8 cellular contexts compared by ENCODE assay signal in genomic region chr7:113086928-113087277, GRCh38. TPM values are rescaled to one million over a fixed set of nuclear protein-coding genes. Genes with fewer than 3 reads are reported as not detected.
DNase-seq lines count a peak whose midpoint lies in the region; ATAC-seq and TF ChIP-seq lines count a peak whose summit lies in the region.

No MANE protein-coding gene starts in this region.

- H2BK5ac ChIP-seq in mesendoderm (ENCODE audit: low read length), result no peak overlapping the region

- no peak overlapping the region for H2BK15ac ChIP-seq in mesendoderm (replicated peaks; ENCODE audit: low read depth)

- H3K4me3 Mint-ChIP-seq in activated naive CD4-positive, alpha-beta T cell treated with anti-CD3 and anti-CD28 coated beads for 36 hours, result peak overlapping the region; percentile 58
- H3K4me3 Mint-ChIP-seq in stimulated activated effector memory CD8-positive, alpha-beta T cell treated with anti-CD3 and anti-CD28 coated beads, Interleukin-12 subunit alpha, Interleukin-12 subunit beta, amount 100 ng/mL, for 72 hours, result no peak overlapping the region

- no peak for TF ChIP-seq EP300 in transverse colon (IDR thresholded peaks at IDR 0.05; ENCODE audit: low read depth)

- H3K4me1 Mint-ChIP-seq in activated naive CD4-positive, alpha-beta T cell treated with anti-CD3 and anti-CD28 coated beads for 36 hours (ENCODE audit: low read depth), result peaks cover 7% of the 10 kb centered on the region
- H3K4me1 Mint-ChIP-seq in stimulated activated effector memory CD8-positive, alpha-beta T cell treated with anti-CD3 and anti-CD28 coated beads, Interleukin-12 subunit alpha, Interleukin-12 subunit beta, amount 100 ng/mL, for 72 hours, result no peaks in the 10 kb centered on the region

- CTCF ChIA-PET in activated naive CD4-positive, alpha-beta T cell treated with anti-CD3 and anti-CD28 coated beads for 36 hours (lab: Charles Lee), result interaction anchor here (0.8 kb wide), 1 partner anchor 33 kb away, joined by 3 read pairs; no protein-coding TSS in a partner anchor

- no peak overlapping the region for H2BK120ac ChIP-seq in mesendoderm (ENCODE audit: low read depth, low read length)

- no peaks in the 10 kb centered on the region for H3K9me3 ChIP-seq in transverse colon

- peak overlapping the region; percentile 3 for H3K9ac ChIP-seq in mesendoderm (ENCODE audit: low read length)

- H4K5ac ChIP-seq in mesendoderm (ENCODE audit: low read length), result no peak overlapping the region

- no peak overlapping the region for H3K4me2 ChIP-seq in mesendoderm (ENCODE audit: low read length)

- TF ChIP-seq CTCF in cardiac fibroblast (IDR thresholded peaks at IDR 0.05; ENCODE audit: low read depth, low read length), result no peak
- no peak for TF ChIP-seq CTCF in transverse colon (IDR thresholded peaks at IDR 0.05)

- no peak overlapping the region for H2AK5ac ChIP-seq in mesendoderm (ENCODE audit: low read length)

- H3K23ac ChIP-seq in mesendoderm (ENCODE audit: low read length), result no peak overlapping the region

- TF ChIP-seq POLR2A in transverse colon (IDR thresholded peaks at IDR 0.05), result no peak

- no peak for ATAC-seq in stimulated activated effector memory CD8-positive, alpha-beta T cell treated with anti-CD3 and anti-CD28 coated beads, Interleukin-12 subunit alpha, Interleukin-12 subunit beta, amount 100 ng/mL, for 72 hours

- no peaks in the 10 kb centered on the region for H3K79me2 ChIP-seq in mesendoderm (ENCODE audit: control insufficient read depth, insufficient read depth, low read length)

- H3K36me3 ChIP-seq in mesendoderm (ENCODE audit: control insufficient read depth, insufficient read depth, low read length), result no peaks in the 10 kb centered on the region
- no peaks in the 10 kb centered on the region for H3K36me3 ChIP-seq in transverse colon

- peaks cover 49% of the 10 kb centered on the region for H3K27me3 Mint-ChIP-seq in activated naive CD4-positive, alpha-beta T cell treated with anti-CD3 and anti-CD28 coated beads for 36 hours (ENCODE audit: low read depth)

- H4K8ac ChIP-seq in mesendoderm (ENCODE audit: low read depth, low read length), result no peak overlapping the region

- peak overlapping the region; percentile 42 to 55 for H3K4me3 ChIP-seq in cardiac fibroblast (replicated peaks in 1 of 2; ENCODE audit: low read depth in 2 of 2, low read length in 2 of 2)
- H3K4me3 ChIP-seq in mesendoderm (ENCODE audit: low read length), result no peak overlapping the region
- H3K4me3 ChIP-seq in transverse colon, result peak overlapping the region in 2 of 4 donors; percentile 14 to 48

- DNase-seq in activated naive CD4-positive, alpha-beta T cell treated with anti-CD3 and anti-CD28 coated beads for 36 hours, result no peak
- no peak for DNase-seq in activated naive CD4-positive, alpha-beta T cell treated with Interleukin-2 at 50 U/mL for 16 hours
- DNase-seq in cardiac fibroblast (ENCODE audit: low read depth in 2 of 2) (no peak), mesendoderm (no peak), transverse colon (no peak), retina (no peak), islet precursor cell (no peak)
- no peak for DNase-seq in stimulated activated effector memory CD8-positive, alpha-beta T cell treated with anti-CD3 and anti-CD28 coated beads, Interleukin-12 subunit alpha, Interleukin-12 subunit beta, amount 100 ng/mL, for 72 hours (ENCODE audit: low spot score in 2 of 2)

- H3K27ac Mint-ChIP-seq in activated naive CD4-positive, alpha-beta T cell treated with anti-CD3 and anti-CD28 coated beads for 36 hours, result no peak overlapping the region
- no peak overlapping the region for H3K27ac Mint-ChIP-seq in stimulated activated effector memory CD8-positive, alpha-beta T cell treated with anti-CD3 and anti-CD28 coated beads, Interleukin-12 subunit alpha, Interleukin-12 subunit beta, amount 100 ng/mL, for 72 hours

- H3K79me1 ChIP-seq in mesendoderm (ENCODE audit: low read length), result no peaks in the 10 kb centered on the region

- no peaks in the 10 kb centered on the region for H3K9me3 Mint-ChIP-seq in activated naive CD4-positive, alpha-beta T cell treated with anti-CD3 and anti-CD28 coated beads for 36 hours
- no peaks in the 10 kb centered on the region for H3K9me3 Mint-ChIP-seq in stimulated activated effector memory CD8-positive, alpha-beta T cell treated with anti-CD3 and anti-CD28 coated beads, Interleukin-12 subunit alpha, Interleukin-12 subunit beta, amount 100 ng/mL, for 72 hours

- H3K27ac ChIP-seq in mesendoderm (ENCODE audit: low read depth, low read length) (no peak overlapping the region), transverse colon (peak overlapping the region in 3 of 4 donors; percentile 9 to 32 (median 25))

- H3K56ac ChIP-seq in mesendoderm (ENCODE audit: low read length), result no peak overlapping the region

- H3K18ac ChIP-seq in mesendoderm (ENCODE audit: low read length), result peak overlapping the region; percentile 85

- no peak overlapping the region for H3K4ac ChIP-seq in mesendoderm (ENCODE audit: low read depth, low read length)

- H3K4me1 ChIP-seq in mesendoderm (ENCODE audit: control insufficient read depth, low read depth, low read length) (peaks cover 2% of the 10 kb centered on the region), transverse colon (peaks cover 0 to 4% (median 0%) of the 10 kb centered on the region in 4 donors)

- H3K36me3 Mint-ChIP-seq in activated naive CD4-positive, alpha-beta T cell treated with anti-CD3 and anti-CD28 coated beads for 36 hours (ENCODE audit: low read depth), result peaks cover 2% of the 10 kb centered on the region
- H3K36me3 Mint-ChIP-seq in stimulated activated effector memory CD8-positive, alpha-beta T cell treated with anti-CD3 and anti-CD28 coated beads, Interleukin-12 subunit alpha, Interleukin-12 subunit beta, amount 100 ng/mL, for 72 hours, result no peaks in the 10 kb centered on the region

- H3K27me3 ChIP-seq in mesendoderm (ENCODE audit: insufficient read depth, low read length, poor library complexity) (no peaks in the 10 kb centered on the region), transverse colon (peaks cover 14% of the 10 kb centered on the region)

- no CpG with 5 or more reads among the region's 3 CpGs for WGBS in mesendoderm (ENCODE audit: extremely low coverage, insufficient coverage, low lambda C conversion rate)
- WGBS in transverse colon (ENCODE audit: low coverage in 1 of 2), 2 donors, result 14 to 32% methylated on average over 3 of the region's 3 CpGs

- intact Hi-C loops in activated naive CD4-positive, alpha-beta T cell treated with anti-CD3 and anti-CD28 coated beads for 36 hours (cut with micrococcal nuclease), result no loop called here
- intact Hi-C loops in transverse colon (cut with DNase I; ENCODE audit: low total_unique reads), result no loop called here

- in situ Hi-C loops in transverse colon (cut with MboI; ENCODE audit: low pct_ligation_motif_present in 1 of 4, low pct_unique_long_range_greater_than_20kb in 1 of 4, low sequenced_read_pairs in 3 of 4), result no loop called here

RNA-seq across cellular contexts. Expression of gene GPR85, which starts 0.3 kb away (rescaled TPM):
- not detected for total RNA-seq in activated naive CD4-positive, alpha-beta T cell treated with anti-CD3 and anti-CD28 coated beads for 36 hours
- polyA plus RNA-seq in mesendoderm (2013, experiment 1 of 2), result 0.65 TPM
- polyA plus RNA-seq in mesendoderm (2013, experiment 2 of 2), result 0.24 TPM
- total RNA-seq in transverse colon, result under 1 TPM in 2 of 4 donors, not detected in 2; 0.16 to 0.27 TPM

RNA-seq across cellular contexts. Expression of gene SMIM30, which starts 31.5 kb away (rescaled TPM):
- 10 to 100 TPM; 40.1 to 41.2 TPM for total RNA-seq in activated naive CD4-positive, alpha-beta T cell treated with anti-CD3 and anti-CD28 coated beads for 36 hours
- polyA plus RNA-seq in mesendoderm (2013, experiment 1 of 2), result 97.4 TPM
- polyA plus RNA-seq in mesendoderm (2013, experiment 2 of 2), result 97.1 TPM
- total RNA-seq in transverse colon, result 10 to 100 TPM in 3 of 4 donors, 1 to 10 TPM in 1; 4.6 to 36.0 (median 30.1) TPM
